In the genomic region with DNA sequence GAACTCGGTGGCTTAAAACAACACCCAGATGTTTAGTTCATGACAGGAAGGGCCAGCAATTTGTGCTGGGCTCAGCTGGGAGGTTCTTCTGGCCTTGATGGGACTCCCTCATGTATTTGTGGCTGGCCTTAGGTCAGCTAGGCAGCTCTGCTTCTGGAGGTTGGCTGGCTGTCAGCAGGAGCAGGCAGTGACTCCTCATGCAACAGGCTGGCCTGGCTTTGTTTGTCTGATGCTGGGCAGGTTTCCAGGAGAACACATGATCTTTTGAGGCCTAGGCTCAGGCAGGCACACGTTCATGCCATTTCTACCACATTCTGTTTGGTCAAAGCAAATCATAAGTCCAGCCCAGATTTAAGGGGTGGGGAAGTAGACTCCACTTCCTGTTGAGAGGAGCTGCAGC, we compare ENCODE assay signal across 9 cellular contexts.
DNase-seq lines count a peak whose midpoint lies in the region; ATAC-seq and TF ChIP-seq lines count a peak whose summit lies in the region.
"Had no signal": no experiment of that assay in that cellular context is flagged by ENCODE, and none has a peak within 500 bp of the region (broad histone marks: within the 10 kb centered on the region; RNA-seq: fewer than 3 reads in every experiment).

No MANE protein-coding gene starts in this region.

- no peaks in the 10 kb centered on the region for H3K4me1 ChIP-seq in SJCRH30
- H3K4me1 ChIP-seq: Caco-2 had no signal

- no peak overlapping the region for H3K27ac ChIP-seq in SJCRH30

- ATAC-seq in Right ventricle myocardium superior (ENCODE audit: poor library complexity) = no peak
- no peak for ATAC-seq in Right ventricle myocardium inferior
- no peak for ATAC-seq in GM21786 (IDR thresholded peaks at IDR 0.05; ENCODE audit: unreplicated experiment)

- no peaks in the 10 kb centered on the region; the same call in 1 of the 2 replicates for H3K27me3 ChIP-seq in SJCRH30

- H3K9me3 ChIP-seq in SJCRH30 (replicated peaks) = no peaks in the 10 kb centered on the region
- H3K9me3 ChIP-seq: Caco-2 had no signal

- no peak overlapping the region for H3K4me3 ChIP-seq in NB4 (ENCODE audit: low read depth, low read length)
- no peak overlapping the region for H3K4me3 ChIP-seq in SJCRH30

- TF ChIP-seq POLR2A in NB4 (IDR thresholded peaks at IDR 0.05; ENCODE audit: extremely low read depth, insufficient read length) = no peak

- H3K36me3 ChIP-seq in SJCRH30 = no peaks in the 10 kb centered on the region

- TF ChIP-seq CTCF in NB4 (IDR thresholded peaks at IDR 0.05; ENCODE audit: low read depth, low read length) = no peak

- peak; percentile 7 for DNase-seq in DMS 273 treated with DMSO at 0.1 percent for 48 hours (lab: John Stamatoyannopoulos, UW)
- DNase-seq in NB4 (ENCODE audit: low read depth) = peak; percentile 4
- DNase-seq in SJCRH30 = peak; percentile 26 to 47
- DNase-seq in iris pigment epithelial cell (ENCODE audit: low read depth) = peak; percentile 74
- DNase-seq in Right ventricle myocardium superior = no peak
- no peak for DNase-seq in occipital lobe (lab: John Stamatoyannopoulos, UW)
- no peak for DNase-seq in Right ventricle myocardium inferior (ENCODE audit: missing footprints)
- DNase-seq: Caco-2 had no signal

- intact Hi-C loops in Right ventricle myocardium superior (cut with DNase I) = no loop called here
- intact Hi-C loops in Right ventricle myocardium inferior (cut with DNase I) = no loop called here

Comparison
In these comparisons a context has a peak if more than half of its experiments do, and no peak if none do; other contexts are left out.
1. DNase-seq: peak in DMS 273 treated with DMSO at 0.1 percent for 48 hours (single experiment), NB4 (single experiment), SJCRH30 (2 of 2) and iris pigment epithelial cell (single experiment); none in Right ventricle myocardium superior (single experiment), occipital lobe (single experiment) and Right ventricle myocardium inferior (single experiment).